ENCODE assay signal across 8 cellular contexts in the genomic region with DNA sequence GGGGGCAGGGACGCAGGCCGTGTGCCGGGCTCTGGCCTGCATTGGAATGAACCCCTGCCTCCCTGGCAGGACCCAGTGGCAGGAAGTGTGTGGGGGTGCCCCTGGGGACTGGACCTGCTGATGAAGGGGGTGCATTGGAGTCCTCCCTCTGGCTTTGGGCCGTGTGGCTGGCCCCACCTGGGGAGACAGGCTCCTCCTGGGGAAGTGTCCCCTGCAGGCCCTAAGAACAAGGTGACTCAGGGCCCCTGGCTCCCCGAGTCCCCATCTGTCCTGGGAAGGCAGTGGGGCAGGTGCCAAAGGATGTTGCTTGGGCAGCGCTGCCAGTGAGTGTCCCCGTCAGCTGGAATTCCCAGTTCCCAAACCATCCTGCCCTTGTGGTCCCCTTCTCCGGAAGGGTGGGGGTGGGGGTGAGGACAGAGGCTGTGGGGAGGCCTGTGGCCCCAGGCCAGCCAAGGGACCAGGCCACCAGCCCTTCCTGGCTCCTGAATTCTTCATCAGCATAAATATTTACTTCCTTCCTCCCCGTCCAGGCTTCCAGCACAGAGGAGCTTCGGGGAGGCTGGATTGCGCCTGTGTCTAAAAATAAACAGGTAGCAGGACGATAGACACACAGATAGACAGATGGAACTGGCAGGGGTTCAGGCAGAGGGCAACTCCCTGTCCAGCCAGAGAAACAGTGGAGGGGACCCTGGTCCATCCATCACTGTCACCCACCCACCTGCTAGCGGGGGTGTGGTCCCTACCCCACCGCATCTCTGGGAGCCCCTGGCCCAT. TPM values are rescaled to one million over a fixed set of nuclear protein-coding genes. Genes with fewer than 3 reads are reported as not detected.
DNase-seq lines count a peak whose midpoint lies in the region; ATAC-seq, FAIRE-seq and TF ChIP-seq lines count a peak whose summit lies in the region.

No MANE protein-coding gene starts in this region.

- CTCF ChIA-PET in HepG2 (lab: Yijun Ruan, JAX; ENCODE audit: low intra/inter-chr PET ratio, low total read pairs), result interaction anchor here (1.2 to 5.6 kb wide), 5 partner anchors 17 to 75 kb away, joined by 3 to 69 read pairs (median 17); no protein-coding TSS in a partner anchor

- no peak for TF ChIP-seq POLR2A in HepG2 (IDR thresholded peaks at IDR 0.05; ENCODE audit: insufficient read depth in 1 of 2, low read depth in 2 of 2, low read length in 2 of 2)
- no peak for TF ChIP-seq POLR2A in stomach (IDR thresholded peaks at IDR 0.05)

- in situ Hi-C loops in HepG2 (cut with HindIII; ENCODE audit: extremely low pct_ligation_motif_present, low pct_unique_long_range_greater_than_20kb), result loop anchor here (10.0 kb wide), 1 partner anchor 54 kb away; the partner anchor contains the start of gene TFAP4

- TF ChIP-seq RAD21 in HepG2 (CRISPR knock-in tag; IDR thresholded peaks at IDR 0.05), result no peak

- no peaks in the 10 kb centered on the region for H3K79me2 ChIP-seq in HepG2 (ENCODE audit: insufficient read depth, low read length)

- no peaks in the 10 kb centered on the region for H3K27me3 Mint-ChIP-seq in nephron progenitor cell (ENCODE audit: low read depth, poor library complexity)

- H3K9me3 ChIP-seq in HUES48 (ENCODE audit: control insufficient read depth, insufficient read depth, low read length) (no peaks in the 10 kb centered on the region), HepG2 (ENCODE audit: low read length) (no peaks in the 10 kb centered on the region), stomach (no peaks in the 10 kb centered on the region)

- no peak for TF ChIP-seq CTCF in HepG2 (CRISPR knock-in tag; IDR thresholded peaks at IDR 0.05)
- TF ChIP-seq CTCF in stomach (IDR thresholded peaks at IDR 0.05), result no peak
- no peak for TF ChIP-seq CTCF in nephron progenitor cell (IDR thresholded peaks at IDR 0.05)

- peaks cover 40% of the 10 kb centered on the region for H3K4me1 Mint-ChIP-seq in nephron progenitor cell

- H3K4me2 ChIP-seq in HepG2 (ENCODE audit: low read depth, low read length), result peak overlapping the region; percentile 83

- BruUV-seq in HepG2 (replicated peaks; lab: Mats Ljungman, UMichigan), result no TSS peak

- POLR2A ChIA-PET in HepG2 (lab: Yijun Ruan, JAX), result interaction anchor here (0.8 to 3.1 kb wide), 12 partner anchors 10 to 128 kb away, joined by 3 to 15 read pairs (median 6); partner anchors contain the start of gene GLIS2

- no peaks in the 10 kb centered on the region for H4K20me1 ChIP-seq in HepG2 (ENCODE audit: insufficient read depth, low read length)

- no peak overlapping the region for H3K27ac Mint-ChIP-seq in nephron progenitor cell

- FAIRE-seq in HepG2 (lab: Jason Lieb, UNC), result no peak
- FAIRE-seq in urothelium cell line (lab: Jason Lieb, UNC), result no peak

- H3K27ac ChIP-seq in HUES48 (ENCODE audit: low read depth, low read length) (peak overlapping the region; percentile 78), caudate nucleus (ENCODE audit: low read depth, low read length) (peak overlapping the region; percentile 80), HepG2 (ENCODE audit: extremely low read length, insufficient read depth, low read length) (peak overlapping the region; percentile 6), stomach (peak overlapping the region; percentile 57 to 87 (median 79))

- no peak overlapping the region for H3K4me3 Mint-ChIP-seq in nephron progenitor cell

- H3K4me3 ChIP-seq in HUES48 (ENCODE audit: low read depth, low read length) (no peak overlapping the region), HepG2 (replicated peaks in 1 of 3; ENCODE audit: insufficient read depth in 1 of 3, low read depth in 2 of 3, low read length in 3 of 3) (peak overlapping the region in 2 of 3 experiments; percentile 76 to 82; a peak in 4 of 6 replicates), stomach (peak overlapping the region; percentile 48 to 53 (median 50))

- no peaks in the 10 kb centered on the region for H3K9me3 Mint-ChIP-seq in nephron progenitor cell

- intact Hi-C loops in HepG2 (cut with micrococcal nuclease; ENCODE audit: unreplicated experiment) (loop anchor here (2.0 kb wide), 1 partner anchor 40 kb away; no protein-coding TSS in a partner anchor), stomach (cut with DNase I; ENCODE audit: low total_unique reads) (loop anchor here (5.0 kb wide), 1 partner anchor 126 kb away; no protein-coding TSS in a partner anchor)

- peaks cover 5% of the 10 kb centered on the region for H3K36me3 Mint-ChIP-seq in nephron progenitor cell (ENCODE audit: low read depth)

- no peak overlapping the region for H2AFZ ChIP-seq in HepG2 (ENCODE audit: low read length)

- H3K36me3 ChIP-seq in HUES48 (ENCODE audit: control insufficient read depth, insufficient read depth, low read length) (peaks cover 12% of the 10 kb centered on the region), HepG2 (replicated peaks in 1 of 2; ENCODE audit: control insufficient read depth in 1 of 2, insufficient read depth in 2 of 2, low read length in 2 of 2) (no peaks in the 10 kb centered on the region), stomach (peaks cover 0 to 18% (median 9%) of the 10 kb centered on the region in 4 donors)

- DNase-seq in caudate nucleus (lab: John Stamatoyannopoulos, UW) (peak in 1 of 61 donors; percentile 62), HepG2 (ENCODE audit: low spot score) (no peak), stomach (no peak), nephron progenitor cell (no peak), urothelium cell line (ENCODE audit: low spot score) (no peak), HUDEP-2 (lab: John Stamatoyannopoulos, UW; ENCODE audit: unreplicated experiment in 76 of 76) (no peak), NCI-H748 (lab: John Stamatoyannopoulos, UW; ENCODE audit: unreplicated experiment) (no peak)

- peak; percentile 46 for ATAC-seq in HepG2

- H3K27me3 ChIP-seq in HUES48 (ENCODE audit: control insufficient read depth, insufficient read depth, low read length) (no peaks in the 10 kb centered on the region), HepG2 (ENCODE audit: control insufficient read depth in 1 of 2, insufficient read depth in 2 of 2, low read length in 2 of 2) (0 out of 5 replicates have a peak, but pooled peaks cover 0 to 2% of the 10 kb centered on the region in 2 experiments), stomach (peaks cover 0 to 8% (median 0%) of the 10 kb centered on the region in 3 donors)

- no peak overlapping the region for H3K9ac ChIP-seq in HUES48 (ENCODE audit: low read depth, low read length)
- H3K9ac ChIP-seq in HepG2 (ENCODE audit: insufficient read depth, low read depth, low read length), result peak overlapping the region; percentile 71; the same call in 1 of the 2 replicates

- TF ChIP-seq EP300 in HepG2 (IDR thresholded peaks at IDR 0.05; ENCODE audit: low read depth in 2 of 2, low read length in 2 of 2) (no peak), HepG2 (CRISPR knock-in tag; IDR thresholded peaks at IDR 0.05; ENCODE audit: borderline replicate concordance) (no peak), stomach (IDR thresholded peaks at IDR 0.05) (no peak)

- H3K4me1 ChIP-seq in HUES48 (ENCODE audit: control insufficient read depth, insufficient read depth, low read length) (peaks cover 17% of the 10 kb centered on the region), HepG2 (ENCODE audit: insufficient read depth, low read length) (peaks cover 41% of the 10 kb centered on the region), stomach (peaks cover 49 to 68% (median 60%) of the 10 kb centered on the region in 4 donors)

- WGBS in HepG2 (ENCODE audit: low lambda C conversion rate), result 4% methylated on average over 4 of the region's 14 CpGs
- WGBS in stomach, 5 donors, result 29 to 42% (median 35%) methylated on average over 12 to 14 of the region's 14 CpGs

RNA-seq across cellular contexts. Expression of gene GLIS2, which starts 12.9 kb away (rescaled TPM):
- total RNA-seq in HepG2 (2016; rRNA removed; fragmentation: Illumina TruSeq; extraction: Trizol) (0.24 and 0.29 TPM in 2 replicates), stomach (10 to 100 TPM in 1 of 5 donors, 1 to 10 TPM in 4; 3.2 to 21.0 (median 4.6) TPM)
- total RNA-seq in HepG2 (2016; cell fraction: cytosol; rRNA removed; fragmentation: Illumina TruSeq; extraction: Trizol; ENCODE audit: low read depth), result 1.0 and 1.1 TPM in 2 replicates
- total RNA-seq in HepG2 (2016; cell fraction: insoluble cytoplasmic fraction; rRNA removed; fragmentation: Illumina TruSeq; extraction: Trizol), result 0.18 and 0.30 TPM in 2 replicates
- 0.59 and 0.65 TPM in 2 replicates for total RNA-seq in HepG2 (2016; cell fraction: membrane; rRNA removed; fragmentation: Illumina TruSeq; extraction: Trizol)
- total RNA-seq in HepG2 (2016; cell fraction: nucleus; rRNA removed; fragmentation: Illumina TruSeq; extraction: Trizol), result 0.34 and 0.63 TPM in 2 replicates
- polyA plus RNA-seq in HepG2 (2011; rRNA removed) (0.28 and 0.39 TPM in 2 replicates), stomach (1 to 10 TPM; 4.4 to 9.0 (median 5.8) TPM)
- polyA plus RNA-seq in HepG2 (2011; cell fraction: cytosol; rRNA removed), result 0.17 and 0.18 TPM in 2 replicates
- polyA plus RNA-seq in HepG2 (2011; cell fraction: nucleus; rRNA removed), result 1.1 and 1.3 TPM in 2 replicates
- 0.91 and 2.0 TPM in 2 replicates for polyA plus RNA-seq in HepG2 (2012)
- polyA plus RNA-seq in HepG2 (2016; cell fraction: cytosol; fragmentation: Illumina TruSeq; extraction: Trizol; ENCODE audit: low read depth), result 0.27 and 0.43 TPM in 2 replicates
- 0.70 and 0.86 TPM in 2 replicates for polyA plus RNA-seq in HepG2 (2016; cell fraction: insoluble cytoplasmic fraction; fragmentation: Illumina TruSeq; extraction: Trizol; ENCODE audit: low read depth)
- polyA plus RNA-seq in HepG2 (2016; cell fraction: membrane; fragmentation: Illumina TruSeq; extraction: Trizol; ENCODE audit: low read depth), result 1.3 and 1.4 TPM in 2 replicates
- 1.6 and 1.8 TPM in 2 replicates for polyA plus RNA-seq in HepG2 (2016; cell fraction: nucleus; fragmentation: Illumina TruSeq; extraction: Trizol; ENCODE audit: insufficient read depth, low read depth)
- 0.44 and 3.2 TPM in 2 replicates for polyA minus RNA-seq in HepG2 (2011; rRNA and poly(A)+ RNA removed; ENCODE audit: low replicate concordance)
- 0.18 and 0.99 TPM in 2 replicates for polyA minus RNA-seq in HepG2 (2011; cell fraction: cytosol; rRNA and poly(A)+ RNA removed)
- polyA minus RNA-seq in HepG2 (2011; cell fraction: nucleus; rRNA and poly(A)+ RNA removed), result 0.25 and 0.52 TPM in 2 replicates

RNA-seq across cellular contexts. Expression of gene PAM16, which starts 22.4 kb away (rescaled TPM):
- 39.5 and 51.8 TPM in 2 replicates for total RNA-seq in HepG2 (2016; rRNA removed; fragmentation: Illumina TruSeq; extraction: Trizol)
- total RNA-seq in HepG2 (2016; cell fraction: cytosol; rRNA removed; fragmentation: Illumina TruSeq; extraction: Trizol; ENCODE audit: low read depth), result 62.7 and 78.9 TPM in 2 replicates
- total RNA-seq in HepG2 (2016; cell fraction: insoluble cytoplasmic fraction; rRNA removed; fragmentation: Illumina TruSeq; extraction: Trizol), result 44.0 and 55.1 TPM in 2 replicates
- total RNA-seq in HepG2 (2016; cell fraction: membrane; rRNA removed; fragmentation: Illumina TruSeq; extraction: Trizol), result 48.0 and 59.1 TPM in 2 replicates
- 21.8 and 30.9 TPM in 2 replicates for total RNA-seq in HepG2 (2016; cell fraction: nucleus; rRNA removed; fragmentation: Illumina TruSeq; extraction: Trizol)
- 51.5 and 64.5 TPM in 2 replicates for polyA plus RNA-seq in HepG2 (2011; rRNA removed)
- 79.1 and 106 TPM in 2 replicates for polyA plus RNA-seq in HepG2 (2011; cell fraction: cytosol; rRNA removed)
- polyA plus RNA-seq in HepG2 (2011; cell fraction: nucleus; rRNA removed), result 59.7 and 63.8 TPM in 2 replicates
- 28.9 and 43.2 TPM in 2 replicates for polyA plus RNA-seq in HepG2 (2012)
- polyA plus RNA-seq in HepG2 (2016; cell fraction: cytosol; fragmentation: Illumina TruSeq; extraction: Trizol; ENCODE audit: low read depth), result 51.5 and 69.1 TPM in 2 replicates
- polyA plus RNA-seq in HepG2 (2016; cell fraction: insoluble cytoplasmic fraction; fragmentation: Illumina TruSeq; extraction: Trizol; ENCODE audit: low read depth), result 31.2 and 31.7 TPM in 2 replicates
- polyA plus RNA-seq in HepG2 (2016; cell fraction: membrane; fragmentation: Illumina TruSeq; extraction: Trizol; ENCODE audit: low read depth), result 35.5 and 47.0 TPM in 2 replicates
- 70.3 and 85.7 TPM in 2 replicates for polyA plus RNA-seq in HepG2 (2016; cell fraction: nucleus; fragmentation: Illumina TruSeq; extraction: Trizol; ENCODE audit: insufficient read depth, low read depth)
- polyA minus RNA-seq in HepG2 (2011; rRNA and poly(A)+ RNA removed; ENCODE audit: low replicate concordance), result 22.9 and 24.5 TPM in 2 replicates
- polyA minus RNA-seq in HepG2 (2011; cell fraction: cytosol; rRNA and poly(A)+ RNA removed), result 13.2 and 17.4 TPM in 2 replicates
- 12.3 and 12.9 TPM in 2 replicates for polyA minus RNA-seq in HepG2 (2011; cell fraction: nucleus; rRNA and poly(A)+ RNA removed)
- total RNA-seq in stomach, result 100 to 1,000 TPM in 1 of 5 donors, 10 to 100 TPM in 3, 1 to 10 TPM in 1; 4.7 to 218 (median 28.1) TPM
- 100 to 1,000 TPM in 2 of 3 donors, 10 to 100 TPM in 1; 54.4 to 117 (median 104) TPM for polyA plus RNA-seq in stomach

RNA-seq across cellular contexts. Expression of gene VASN, which starts 42.9 kb away (rescaled TPM):
- 6.9 and 18.2 TPM in 2 replicates for total RNA-seq in HepG2 (2016; rRNA removed; fragmentation: Illumina TruSeq; extraction: Trizol)
- 2.8 and 3.3 TPM in 2 replicates for total RNA-seq in HepG2 (2016; cell fraction: cytosol; rRNA removed; fragmentation: Illumina TruSeq; extraction: Trizol; ENCODE audit: low read depth)
- 5.9 and 17.8 TPM in 2 replicates for total RNA-seq in HepG2 (2016; cell fraction: insoluble cytoplasmic fraction; rRNA removed; fragmentation: Illumina TruSeq; extraction: Trizol)
- total RNA-seq in HepG2 (2016; cell fraction: membrane; rRNA removed; fragmentation: Illumina TruSeq; extraction: Trizol), result 5.8 and 6.6 TPM in 2 replicates
- total RNA-seq in HepG2 (2016; cell fraction: nucleus; rRNA removed; fragmentation: Illumina TruSeq; extraction: Trizol), result 22.5 and 25.6 TPM in 2 replicates
- polyA plus RNA-seq in HepG2 (2011; rRNA removed), result 8.4 and 15.5 TPM in 2 replicates
- polyA plus RNA-seq in HepG2 (2011; cell fraction: cytosol; rRNA removed), result 9.0 and 15.7 TPM in 2 replicates
- 47.1 and 58.1 TPM in 2 replicates for polyA plus RNA-seq in HepG2 (2011; cell fraction: nucleus; rRNA removed)
- polyA plus RNA-seq in HepG2 (2012), result 9.8 and 16.9 TPM in 2 replicates
- polyA plus RNA-seq in HepG2 (2016; cell fraction: cytosol; fragmentation: Illumina TruSeq; extraction: Trizol; ENCODE audit: low read depth), result 2.3 and 2.6 TPM in 2 replicates
- polyA plus RNA-seq in HepG2 (2016; cell fraction: insoluble cytoplasmic fraction; fragmentation: Illumina TruSeq; extraction: Trizol; ENCODE audit: low read depth), result 7.7 and 10.2 TPM in 2 replicates
- polyA plus RNA-seq in HepG2 (2016; cell fraction: membrane; fragmentation: Illumina TruSeq; extraction: Trizol; ENCODE audit: low read depth), result 3.1 and 4.1 TPM in 2 replicates
- 40.8 and 43.4 TPM in 2 replicates for polyA plus RNA-seq in HepG2 (2016; cell fraction: nucleus; fragmentation: Illumina TruSeq; extraction: Trizol; ENCODE audit: insufficient read depth, low read depth)
- 1.2 and 47.2 TPM in 2 replicates for polyA minus RNA-seq in HepG2 (2011; rRNA and poly(A)+ RNA removed; ENCODE audit: low replicate concordance)
- polyA minus RNA-seq in HepG2 (2011; cell fraction: cytosol; rRNA and poly(A)+ RNA removed), result 18.8 and 21.5 TPM in 2 replicates
- 32.1 and 35.9 TPM in 2 replicates for polyA minus RNA-seq in HepG2 (2011; cell fraction: nucleus; rRNA and poly(A)+ RNA removed)
- total RNA-seq in stomach, result 10 to 100 TPM; 10.5 to 25.6 (median 11.6) TPM
- 1 to 10 TPM; 3.7 to 7.2 (median 5.1) TPM for polyA plus RNA-seq in stomach

RNA-seq across cellular contexts. Expression of gene TFAP4, which starts 55.9 kb away (rescaled TPM):
- 10.4 and 12.2 TPM in 2 replicates for total RNA-seq in HepG2 (2016; rRNA removed; fragmentation: Illumina TruSeq; extraction: Trizol)
- 22.0 and 26.0 TPM in 2 replicates for total RNA-seq in HepG2 (2016; cell fraction: cytosol; rRNA removed; fragmentation: Illumina TruSeq; extraction: Trizol; ENCODE audit: low read depth)
- total RNA-seq in HepG2 (2016; cell fraction: insoluble cytoplasmic fraction; rRNA removed; fragmentation: Illumina TruSeq; extraction: Trizol), result 8.6 and 13.4 TPM in 2 replicates
- total RNA-seq in HepG2 (2016; cell fraction: membrane; rRNA removed; fragmentation: Illumina TruSeq; extraction: Trizol), result 16.4 and 17.5 TPM in 2 replicates
- total RNA-seq in HepG2 (2016; cell fraction: nucleus; rRNA removed; fragmentation: Illumina TruSeq; extraction: Trizol), result 6.4 and 7.5 TPM in 2 replicates
- polyA plus RNA-seq in HepG2 (2011; rRNA removed), result 13.0 and 15.6 TPM in 2 replicates
- polyA plus RNA-seq in HepG2 (2011; cell fraction: cytosol; rRNA removed), result 4.7 and 8.9 TPM in 2 replicates
- 12.3 and 16.1 TPM in 2 replicates for polyA plus RNA-seq in HepG2 (2011; cell fraction: nucleus; rRNA removed)
- polyA plus RNA-seq in HepG2 (2012), result 9.9 and 12.9 TPM in 2 replicates
- polyA plus RNA-seq in HepG2 (2016; cell fraction: cytosol; fragmentation: Illumina TruSeq; extraction: Trizol; ENCODE audit: low read depth), result 4.9 and 5.3 TPM in 2 replicates
- 13.4 and 17.4 TPM in 2 replicates for polyA plus RNA-seq in HepG2 (2016; cell fraction: insoluble cytoplasmic fraction; fragmentation: Illumina TruSeq; extraction: Trizol; ENCODE audit: low read depth)
- polyA plus RNA-seq in HepG2 (2016; cell fraction: membrane; fragmentation: Illumina TruSeq; extraction: Trizol; ENCODE audit: low read depth), result 7.5 and 7.9 TPM in 2 replicates
- 20.3 and 24.4 TPM in 2 replicates for polyA plus RNA-seq in HepG2 (2016; cell fraction: nucleus; fragmentation: Illumina TruSeq; extraction: Trizol; ENCODE audit: insufficient read depth, low read depth)
- 36.2 and 88.6 TPM in 2 replicates for polyA minus RNA-seq in HepG2 (2011; rRNA and poly(A)+ RNA removed; ENCODE audit: low replicate concordance)
- polyA minus RNA-seq in HepG2 (2011; cell fraction: cytosol; rRNA and poly(A)+ RNA removed), result 18.4 and 24.2 TPM in 2 replicates
- 6.2 and 8.5 TPM in 2 replicates for polyA minus RNA-seq in HepG2 (2011; cell fraction: nucleus; rRNA and poly(A)+ RNA removed)
- 10 to 100 TPM in 1 of 5 donors, 1 to 10 TPM in 3, not detected in 1; 4.9 to 17.4 (median 6.5) TPM for total RNA-seq in stomach
- 1 to 10 TPM; 4.9 to 7.1 (median 5.5) TPM for polyA plus RNA-seq in stomach

Comparison
In these comparisons a context has a peak if more than half of its experiments do, and no peak if none do; other contexts are left out.
1. H3K27ac ChIP-seq: peak in every context shown above with its lines; median percentile 80 in caudate nucleus; 79 in stomach; 78 in HUES48; 6 in HepG2.